Comparison of ENCODE assay signal across 16 cellular contexts in the genomic region with DNA sequence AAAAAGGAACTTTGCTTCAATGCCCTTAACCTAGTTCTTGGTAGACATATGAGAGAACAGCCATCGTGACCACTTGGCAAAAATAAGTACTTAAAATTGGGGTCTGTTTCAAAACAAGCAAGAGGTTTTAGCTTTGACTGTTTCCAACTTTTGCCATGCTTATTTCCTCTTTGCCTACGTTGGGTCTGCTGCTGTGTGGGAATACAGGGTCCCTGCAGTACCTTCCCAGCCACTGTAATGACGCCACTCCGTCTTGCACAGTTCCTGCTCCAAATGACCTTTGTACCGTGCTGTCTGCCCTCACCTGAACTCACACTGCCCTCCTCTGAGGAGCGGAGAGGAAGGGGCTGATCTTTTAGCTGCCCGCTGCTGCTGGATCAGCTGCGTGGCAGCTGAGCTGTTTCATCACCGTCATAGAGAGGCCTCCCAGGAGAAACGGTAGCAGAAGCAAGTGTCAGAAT.
DNase-seq lines count a peak whose midpoint lies in the region; ATAC-seq and TF ChIP-seq lines count a peak whose summit lies in the region.
"Had no signal": no experiment of that assay in that cellular context is flagged by ENCODE, and none has a peak within 500 bp of the region (broad histone marks: within the 10 kb centered on the region; RNA-seq: fewer than 3 reads in every experiment).

No MANE protein-coding gene starts in this region.

- peak in 3 of 4 donors; percentile 30 to 43 (median 36) for ATAC-seq in heart left ventricle

- H3K4me1 ChIP-seq in heart left ventricle = no peaks in the 10 kb centered on the region
- H3K4me1 ChIP-seq in ovary (ENCODE audit: insufficient read depth) = peaks cover 5% of the 10 kb centered on the region

- DNase-seq in DMS53 treated with DMSO at 0.1 percent for 48 hours (lab: John Stamatoyannopoulos, UW; ENCODE audit: unreplicated experiment) = peak; percentile 86
- peak; percentile 59 for DNase-seq in amniotic epithelial cell (ENCODE audit: low read depth)
- DNase-seq in heart left ventricle = no peak
- DNase-seq in ovary = peak in 3 of 5 donors; percentile 59 to 65 (median 64)
- DNase-seq in central memory CD4-positive, alpha-beta T cell = no peak
- DNase-seq in cerebellar nuclear complex (lab: John Stamatoyannopoulos, UW) = no peak
- no peak for DNase-seq in OCI-M2 (lab: John Stamatoyannopoulos, UW; ENCODE audit: unreplicated experiment)
- no peak for DNase-seq in activated effector memory CD4-positive, alpha-beta T cell treated with Interleukin-2 at 50 U/mL for 16 hours
- DNase-seq: activated CD4-positive, alpha-beta T cell treated with anti-CD3 and anti-CD28 coated beads, Interleukin-2, amount 50 U/mL, for 4 hours; activated effector memory CD4-positive, alpha-beta T cell treated with anti-CD3 and anti-CD28 coated beads, Interleukin-2, amount 50 U/mL, for 16 hours; NCI-H187 treated with DMSO at 0.1 percent for 48 hours; NK-92 treated with Interleukin-12 subunit alpha and Interleukin-12 subunit beta, amount 100 ng/mL, for 24 hours; occipital lobe; stimulated activated CD4-positive, alpha-beta T cell treated with anti-CD3 and anti-CD28 coated beads, Interleukin-4, amount 100 ng/mL, for 1 hour; stimulated activated naive CD4-positive, alpha-beta T cell treated with Interleukin-2 at 50 U/mL for 16 hours; SW 1271 had no signal

- 68 to 75% (median 69%) methylated on average over 10 of the region's 10 CpGs for WGBS in heart left ventricle, 4 donors
- WGBS in ovary, 3 donors = 18 to 36% (median 29%) methylated on average over 10 of the region's 10 CpGs

- no peaks in the 10 kb centered on the region for H3K9me3 ChIP-seq in heart left ventricle
- no peaks in the 10 kb centered on the region for H3K9me3 ChIP-seq in ovary

- no peaks in the 10 kb centered on the region for H3K27me3 ChIP-seq in heart left ventricle
- no peaks in the 10 kb centered on the region for H3K27me3 ChIP-seq in ovary

- peaks cover 0 to 44% (median 21%) of the 10 kb centered on the region in 9 donors for H3K36me3 ChIP-seq in heart left ventricle
- no peaks in the 10 kb centered on the region for H3K36me3 ChIP-seq in ovary

- H3K27ac ChIP-seq in heart left ventricle (no peak overlapping the region), ovary (peak overlapping the region in 1 of 2 donors; percentile 45)

- TF ChIP-seq CTCF in heart left ventricle (IDR thresholded peaks at IDR 0.05) (no peak), ovary (IDR thresholded peaks at IDR 0.05) (no peak)

- no peak for TF ChIP-seq POLR2A in heart left ventricle (IDR thresholded peaks at IDR 0.05)
- TF ChIP-seq POLR2A in ovary (IDR thresholded peaks at IDR 0.05) = no peak

- intact Hi-C loops in heart left ventricle (cut with DNase I) (loop anchor here in 3 of 10 donors (10.0 kb wide), 2 partner anchors 55 to 215 kb away; no protein-coding TSS in a partner anchor), ovary (cut with DNase I) (no loop called here)

- TF ChIP-seq EP300 in ovary (IDR thresholded peaks at IDR 0.05) = no peak

- H3K4me3 ChIP-seq in heart left ventricle = no peak overlapping the region
- no peak overlapping the region for H3K4me3 ChIP-seq in ovary

Comparison
In these comparisons a context has a peak if more than half of its experiments do, and no peak if none do; other contexts are left out.
1. DNase-seq: peak in DMS53 treated with DMSO at 0.1 percent for 48 hours (single experiment), amniotic epithelial cell (single experiment) and ovary (3 of 5); none in heart left ventricle (0 of 5), central memory CD4-positive, alpha-beta T cell (single experiment), cerebellar nuclear complex (0 of 2), OCI-M2 (single experiment) and activated effector memory CD4-positive, alpha-beta T cell treated with Interleukin-2 at 50 U/mL for 16 hours (single experiment).